In genomic region chr1:27643626-27644368, GRCh38 we compare ENCODE assay signal across 8 cellular contexts. TPM values are rescaled to one million over a fixed set of nuclear protein-coding genes. Genes with fewer than 3 reads are reported as not detected.
DNase-seq lines count a peak whose midpoint lies in the region; ATAC-seq and TF ChIP-seq lines count a peak whose summit lies in the region.

No MANE protein-coding gene starts in this region.

- H2AFZ ChIP-seq in neural cell (ENCODE audit: low read depth, low read length): no peak overlapping the region

- 49 to 50% methylated on average over 12 of the region's 12 CpGs for WGBS in endodermal cell (ENCODE audit: insufficient coverage in 1 of 2, insufficient read length in 1 of 2), 2 experiments

- H4K20me1 ChIP-seq in neural cell (ENCODE audit: insufficient read depth): no peaks in the 10 kb centered on the region

- no peak overlapping the region for H3K4me3 Mint-ChIP-seq in activated CD8-positive, alpha-beta T cell treated with anti-CD3 and anti-CD28 coated beads for 36 hours
- H3K4me3 Mint-ChIP-seq in endodermal cell: no peak overlapping the region

- no peak overlapping the region for H3K4me2 ChIP-seq in neural cell (ENCODE audit: low read length)

- intact Hi-C loops in activated CD8-positive, alpha-beta T cell treated with anti-CD3 and anti-CD28 coated beads for 36 hours (cut with micrococcal nuclease): loop anchor here (10.0 kb wide), 1 partner anchor 61 kb away; no protein-coding TSS in a partner anchor

- TF ChIP-seq EP300 in neural cell (conservative IDR thresholded peaks at IDR 0.05; ENCODE audit: poor library complexity, severe bottlenecking): no peak

- no peaks in the 10 kb centered on the region for H3K36me3 Mint-ChIP-seq in activated CD8-positive, alpha-beta T cell treated with anti-CD3 and anti-CD28 coated beads for 36 hours (ENCODE audit: low read depth)
- no peaks in the 10 kb centered on the region for H3K36me3 Mint-ChIP-seq in endodermal cell (ENCODE audit: low read depth)

- H3K79me2 ChIP-seq in neural cell (replicated peaks; ENCODE audit: insufficient read depth, low read length): no peaks in the 10 kb centered on the region

- DNase-seq in NCI-H460 (ENCODE audit: extremely low read depth, low read depth) (peak; percentile 44), endodermal cell (peak; percentile 93), NCI-H1105 treated with DMSO at 0.1 percent for 48 hours (lab: John Stamatoyannopoulos, UW) (no peak)
- peak; percentile 81 for DNase-seq in activated CD8-positive, alpha-beta T cell treated with anti-CD3 and anti-CD28 coated beads for 36 hours

- POLR2A ChIA-PET in activated CD8-positive, alpha-beta T cell treated with anti-CD3 and anti-CD28 coated beads for 36 hours (lab: Charles Lee): interaction anchor here (1.2 to 2.0 kb wide), 2 partner anchors 9 to 15 kb away, joined by 4 to 6 read pairs; no protein-coding TSS in a partner anchor

- no peaks in the 10 kb centered on the region for H3K27me3 Mint-ChIP-seq in activated CD8-positive, alpha-beta T cell treated with anti-CD3 and anti-CD28 coated beads for 36 hours
- H3K27me3 Mint-ChIP-seq in endodermal cell (ENCODE audit: insufficient read depth): no peaks in the 10 kb centered on the region

- H3K9me2 ChIP-seq in neural cell (ENCODE audit: insufficient read depth, low read length): no peaks in the 10 kb centered on the region

- H3K27me3 ChIP-seq in endodermal cell (ENCODE audit: control insufficient read depth, insufficient read depth, low read length, poor library complexity, severe bottlenecking) (no peaks in the 10 kb centered on the region), neural cell (ENCODE audit: insufficient read depth, low read depth, low read length) (no peaks in the 10 kb centered on the region)

- H3K27ac ChIP-seq in 22Rv1: no peak overlapping the region
- no peak overlapping the region for H3K27ac ChIP-seq in endodermal cell (ENCODE audit: low read depth, low read length)
- H3K27ac ChIP-seq in neural cell (ENCODE audit: low read length): no peak overlapping the region

- H3K4me1 Mint-ChIP-seq in activated CD8-positive, alpha-beta T cell treated with anti-CD3 and anti-CD28 coated beads for 36 hours (ENCODE audit: low read depth): peaks cover 16% of the 10 kb centered on the region
- H3K4me1 Mint-ChIP-seq in endodermal cell: peaks cover 4% of the 10 kb centered on the region

- H3K27ac Mint-ChIP-seq in activated CD8-positive, alpha-beta T cell treated with anti-CD3 and anti-CD28 coated beads for 36 hours: peak overlapping the region; percentile 42
- no peak overlapping the region for H3K27ac Mint-ChIP-seq in endodermal cell

- no peaks in the 10 kb centered on the region for H3F3A ChIP-seq in neural cell (ENCODE audit: insufficient read depth, low read length, poor library complexity, severe bottlenecking)

- peak; percentile 48 for ATAC-seq in GM18520 (IDR thresholded peaks at IDR 0.05; ENCODE audit: unreplicated experiment)
- ATAC-seq in activated CD8-positive, alpha-beta T cell treated with anti-CD3 and anti-CD28 coated beads for 36 hours: peak; percentile 99
- no peak for ATAC-seq in HG03095 (IDR thresholded peaks at IDR 0.05; ENCODE audit: unreplicated experiment)

- H3K4me3 ChIP-seq in endodermal cell (ENCODE audit: low read length) (no peak overlapping the region), neural cell (ENCODE audit: low read length) (no peak overlapping the region)

- no peaks in the 10 kb centered on the region for H3K4me1 ChIP-seq in endodermal cell (ENCODE audit: control insufficient read depth, insufficient read depth, low read length)

- CTCF ChIA-PET in activated CD8-positive, alpha-beta T cell treated with anti-CD3 and anti-CD28 coated beads for 36 hours (lab: Charles Lee): interaction anchor here (0.5 to 3.0 kb wide), 13 partner anchors 9 to 102 kb away, joined by 3 to 23 read pairs (median 5); partner anchors contain the start of gene IFI6

- H3K9ac ChIP-seq in endodermal cell (ENCODE audit: extremely low read depth, low read length, poor library complexity, severe bottlenecking) (no peak overlapping the region), neural cell (ENCODE audit: low read length) (no peak overlapping the region)

- H3K9me3 Mint-ChIP-seq in activated CD8-positive, alpha-beta T cell treated with anti-CD3 and anti-CD28 coated beads for 36 hours: no peaks in the 10 kb centered on the region
- no peaks in the 10 kb centered on the region for H3K9me3 Mint-ChIP-seq in endodermal cell

- no peak for TF ChIP-seq RAD21 in neural cell (conservative IDR thresholded peaks at IDR 0.05)

- no peaks in the 10 kb centered on the region for H3K36me3 ChIP-seq in endodermal cell (ENCODE audit: control insufficient read depth, insufficient read depth, low read length)
- no peaks in the 10 kb centered on the region for H3K36me3 ChIP-seq in neural cell (ENCODE audit: insufficient read depth, low read length)

- peak; percentile 82 for TF ChIP-seq CTCF in 22Rv1 (IDR thresholded peaks at IDR 0.05)
- TF ChIP-seq CTCF in activated CD8-positive, alpha-beta T cell treated with anti-CD3 and anti-CD28 coated beads for 36 hours (IDR thresholded peaks at IDR 0.05): peak; percentile 91
- TF ChIP-seq CTCF in endodermal cell (conservative IDR thresholded peaks at IDR 0.05): peak; percentile 90
- TF ChIP-seq CTCF in neural cell (IDR thresholded peaks at IDR 0.05; ENCODE audit: poor library complexity, severe bottlenecking): peak; percentile 23

- no peaks in the 10 kb centered on the region for H3K9me3 ChIP-seq in endodermal cell (ENCODE audit: control insufficient read depth, low read length)
- H3K9me3 ChIP-seq in neural cell (ENCODE audit: low read length): no peaks in the 10 kb centered on the region

TF ChIP-seq in neural cell, 6 proteins besides CTCF, POLR2A, EP300 and RAD21:
- no peak for TF ChIP-seq REST (IDR thresholded peaks at IDR 0.05; ENCODE audit: borderline replicate concordance)
- no peak for TF ChIP-seq TAF1 (IDR thresholded peaks at IDR 0.05; ENCODE audit: low read depth)
- no peak for TF ChIP-seq SMC3 (conservative IDR thresholded peaks at IDR 0.05; ENCODE audit: poor library complexity)

RNA-seq across cellular contexts. Expression of gene FGR, which starts 8.8 kb away (rescaled TPM):
- not detected in 2 replicates for total RNA-seq in NCI-H460 (2014; rRNA removed; shearing (Covaris generic))
- not detected in 2 replicates for polyA plus RNA-seq in NCI-H460 (2014; cell fraction: nucleus; rRNA removed)
- under 1 TPM; 0.51 to 0.56 TPM for total RNA-seq in activated CD8-positive, alpha-beta T cell treated with anti-CD3 and anti-CD28 coated beads for 36 hours
- total RNA-seq in endodermal cell: not detected
- polyA plus RNA-seq in endodermal cell (2013, experiment 1 of 2): 0.14 TPM
- polyA plus RNA-seq in endodermal cell (2013, experiment 2 of 2): not detected
- not detected in 2 replicates for polyA plus RNA-seq in neural cell
- polyA minus RNA-seq in neural cell: not detected in 2 replicates

RNA-seq across cellular contexts. Expression of gene IFI6, which starts 28.2 kb away (rescaled TPM):
- total RNA-seq in NCI-H460 (2014; rRNA removed; shearing (Covaris generic)): 23.1 and 28.8 TPM in 2 replicates
- polyA plus RNA-seq in NCI-H460 (2014; cell fraction: nucleus; rRNA removed): 65.7 and 112 TPM in 2 replicates
- 10 to 100 TPM; 31.6 to 32.1 TPM for total RNA-seq in activated CD8-positive, alpha-beta T cell treated with anti-CD3 and anti-CD28 coated beads for 36 hours
- 1 to 10 TPM in 1 of 2 donors, under 1 TPM in 1; 0.71 to 1.1 TPM for total RNA-seq in endodermal cell
- 27.2 TPM for polyA plus RNA-seq in endodermal cell (2013, experiment 1 of 2)
- polyA plus RNA-seq in endodermal cell (2013, experiment 2 of 2): 22.0 TPM
- 0.35 and 1.8 TPM in 2 replicates for polyA plus RNA-seq in neural cell
- not detected in 2 replicates for polyA minus RNA-seq in neural cell

RNA-seq across cellular contexts. Expression of gene AHDC1, which starts 39.9 kb away (rescaled TPM):
- 1.5 and 1.7 TPM in 2 replicates for total RNA-seq in NCI-H460 (2014; rRNA removed; shearing (Covaris generic))
- 0.99 and 2.3 TPM in 2 replicates for polyA plus RNA-seq in NCI-H460 (2014; cell fraction: nucleus; rRNA removed)
- total RNA-seq in activated CD8-positive, alpha-beta T cell treated with anti-CD3 and anti-CD28 coated beads for 36 hours: 10 to 100 TPM; 26.3 to 27.6 TPM
- total RNA-seq in endodermal cell: 10 to 100 TPM; 39.3 to 41.2 TPM
- 52.1 TPM for polyA plus RNA-seq in endodermal cell (2013, experiment 1 of 2)
- polyA plus RNA-seq in endodermal cell (2013, experiment 2 of 2): 50.1 TPM
- 5.3 and 18.4 TPM in 2 replicates for polyA plus RNA-seq in neural cell
- polyA minus RNA-seq in neural cell: 28.0 and 30.7 TPM in 2 replicates

Comparison
In these comparisons a context has a peak if more than half of its experiments do, and no peak if none do; other contexts are left out.
1. CTCF ChIP-seq: peak in every context shown above with its lines; median percentile 91 in activated CD8-positive, alpha-beta T cell treated with anti-CD3 and anti-CD28 coated beads for 36 hours; 90 in endodermal cell; 82 in 22Rv1; 23 in neural cell.
2. RNA of gene IFI6, which starts 28.2 kb away (total RNA-seq): 31.6 to 32.1 TPM in activated CD8-positive, alpha-beta T cell treated with anti-CD3 and anti-CD28 coated beads for 36 hours and 23.1 to 28.8 TPM in NCI-H460; 0.71 to 1.1 TPM in endodermal cell; every median in the first group is over 10 times any median in the second.
3. RNA of gene AHDC1, which starts 39.9 kb away (total RNA-seq): 39.3 to 41.2 TPM in endodermal cell and 26.3 to 27.6 TPM in activated CD8-positive, alpha-beta T cell treated with anti-CD3 and anti-CD28 coated beads for 36 hours; 1.5 to 1.7 TPM in NCI-H460; every median in the first group is over 10 times any median in the second.